Comparison of ENCODE assay signal across 2 cellular contexts in the genomic region with DNA sequence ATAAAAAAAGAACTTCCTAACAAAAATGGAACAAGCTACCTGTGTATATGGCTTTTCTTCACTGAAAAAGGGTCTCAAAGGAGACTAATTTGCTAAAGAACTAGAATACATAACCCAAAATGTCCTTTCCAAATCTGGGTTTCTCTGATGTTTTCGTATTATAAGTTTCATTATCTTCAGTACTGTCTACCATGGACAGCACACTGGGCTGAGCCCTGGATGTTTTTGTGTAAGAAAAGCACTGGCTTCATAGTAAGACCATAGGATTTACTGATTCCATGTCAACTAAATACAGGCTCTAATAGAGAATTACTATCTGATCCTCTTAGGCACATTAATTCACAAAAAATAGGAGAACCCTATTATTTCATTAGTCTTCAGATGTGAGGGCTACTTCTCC.
TF ChIP-seq lines count a peak whose summit lies in the region.

No MANE protein-coding gene starts in this region.

TF ChIP-seq in SK-N-SH, 30 proteins besides CTCF, POLR2A, EP300 and RAD21 (continued from another document):
- TF ChIP-seq, protein P1, sequence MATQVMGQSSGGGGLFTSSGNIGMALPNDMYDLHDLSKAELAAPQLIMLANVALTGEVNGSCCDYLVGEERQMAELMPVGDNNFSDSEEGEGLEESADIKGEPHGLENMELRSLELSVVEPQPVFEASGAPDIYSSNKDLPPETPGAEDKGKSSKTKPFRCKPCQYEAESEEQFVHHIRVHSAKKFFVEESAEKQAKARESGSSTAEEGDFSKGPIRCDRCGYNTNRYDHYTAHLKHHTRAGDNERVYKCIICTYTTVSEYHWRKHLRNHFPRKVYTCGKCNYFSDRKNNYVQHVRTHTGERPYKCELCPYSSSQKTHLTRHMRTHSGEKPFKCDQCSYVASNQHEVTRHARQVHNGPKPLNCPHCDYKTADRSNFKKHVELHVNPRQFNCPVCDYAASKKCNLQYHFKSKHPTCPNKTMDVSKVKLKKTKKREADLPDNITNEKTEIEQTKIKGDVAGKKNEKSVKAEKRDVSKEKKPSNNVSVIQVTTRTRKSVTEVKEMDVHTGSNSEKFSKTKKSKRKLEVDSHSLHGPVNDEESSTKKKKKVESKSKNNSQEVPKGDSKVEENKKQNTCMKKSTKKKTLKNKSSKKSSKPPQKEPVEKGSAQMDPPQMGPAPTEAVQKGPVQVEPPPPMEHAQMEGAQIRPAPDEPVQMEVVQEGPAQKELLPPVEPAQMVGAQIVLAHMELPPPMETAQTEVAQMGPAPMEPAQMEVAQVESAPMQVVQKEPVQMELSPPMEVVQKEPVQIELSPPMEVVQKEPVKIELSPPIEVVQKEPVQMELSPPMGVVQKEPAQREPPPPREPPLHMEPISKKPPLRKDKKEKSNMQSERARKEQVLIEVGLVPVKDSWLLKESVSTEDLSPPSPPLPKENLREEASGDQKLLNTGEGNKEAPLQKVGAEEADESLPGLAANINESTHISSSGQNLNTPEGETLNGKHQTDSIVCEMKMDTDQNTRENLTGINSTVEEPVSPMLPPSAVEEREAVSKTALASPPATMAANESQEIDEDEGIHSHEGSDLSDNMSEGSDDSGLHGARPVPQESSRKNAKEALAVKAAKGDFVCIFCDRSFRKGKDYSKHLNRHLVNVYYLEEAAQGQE (IDR thresholded peaks at IDR 0.05; ENCODE audit: low read depth, low read length): peak; percentile 89
- TF ChIP-seq MEF2A (IDR thresholded peaks at IDR 0.05; ENCODE audit: borderline replicate concordance, low read depth) (no peak), RCOR1 (IDR thresholded peaks at IDR 0.05; ENCODE audit: low read length) (no peak), FOSL2 (IDR thresholded peaks at IDR 0.05; ENCODE audit: borderline replicate concordance, low read depth) (no peak), NFIC (IDR thresholded peaks at IDR 0.05; ENCODE audit: borderline replicate concordance) (no peak)
- TF ChIP-seq, protein P2, sequence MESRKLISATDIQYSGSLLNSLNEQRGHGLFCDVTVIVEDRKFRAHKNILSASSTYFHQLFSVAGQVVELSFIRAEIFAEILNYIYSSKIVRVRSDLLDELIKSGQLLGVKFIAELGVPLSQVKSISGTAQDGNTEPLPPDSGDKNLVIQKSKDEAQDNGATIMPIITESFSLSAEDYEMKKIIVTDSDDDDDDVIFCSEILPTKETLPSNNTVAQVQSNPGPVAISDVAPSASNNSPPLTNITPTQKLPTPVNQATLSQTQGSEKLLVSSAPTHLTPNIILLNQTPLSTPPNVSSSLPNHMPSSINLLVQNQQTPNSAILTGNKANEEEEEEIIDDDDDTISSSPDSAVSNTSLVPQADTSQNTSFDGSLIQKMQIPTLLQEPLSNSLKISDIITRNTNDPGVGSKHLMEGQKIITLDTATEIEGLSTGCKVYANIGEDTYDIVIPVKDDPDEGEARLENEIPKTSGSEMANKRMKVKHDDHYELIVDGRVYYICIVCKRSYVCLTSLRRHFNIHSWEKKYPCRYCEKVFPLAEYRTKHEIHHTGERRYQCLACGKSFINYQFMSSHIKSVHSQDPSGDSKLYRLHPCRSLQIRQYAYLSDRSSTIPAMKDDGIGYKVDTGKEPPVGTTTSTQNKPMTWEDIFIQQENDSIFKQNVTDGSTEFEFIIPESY (IDR thresholded peaks at IDR 0.05; ENCODE audit: borderline replicate concordance, low read depth): no peak
- TF ChIP-seq, protein P3, sequence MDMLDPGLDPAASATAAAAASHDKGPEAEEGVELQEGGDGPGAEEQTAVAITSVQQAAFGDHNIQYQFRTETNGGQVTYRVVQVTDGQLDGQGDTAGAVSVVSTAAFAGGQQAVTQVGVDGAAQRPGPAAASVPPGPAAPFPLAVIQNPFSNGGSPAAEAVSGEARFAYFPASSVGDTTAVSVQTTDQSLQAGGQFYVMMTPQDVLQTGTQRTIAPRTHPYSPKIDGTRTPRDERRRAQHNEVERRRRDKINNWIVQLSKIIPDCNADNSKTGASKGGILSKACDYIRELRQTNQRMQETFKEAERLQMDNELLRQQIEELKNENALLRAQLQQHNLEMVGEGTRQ (IDR thresholded peaks at IDR 0.05; ENCODE audit: borderline replicate concordance, low read depth, low read length): no peak
- TF ChIP-seq, protein P4, sequence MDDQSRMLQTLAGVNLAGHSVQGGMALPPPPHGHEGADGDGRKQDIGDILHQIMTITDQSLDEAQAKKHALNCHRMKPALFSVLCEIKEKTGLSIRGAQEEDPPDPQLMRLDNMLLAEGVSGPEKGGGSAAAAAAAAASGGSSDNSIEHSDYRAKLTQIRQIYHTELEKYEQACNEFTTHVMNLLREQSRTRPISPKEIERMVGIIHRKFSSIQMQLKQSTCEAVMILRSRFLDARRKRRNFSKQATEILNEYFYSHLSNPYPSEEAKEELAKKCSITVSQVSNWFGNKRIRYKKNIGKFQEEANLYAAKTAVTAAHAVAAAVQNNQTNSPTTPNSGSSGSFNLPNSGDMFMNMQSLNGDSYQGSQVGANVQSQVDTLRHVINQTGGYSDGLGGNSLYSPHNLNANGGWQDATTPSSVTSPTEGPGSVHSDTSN (IDR thresholded peaks at IDR 0.05): no peak
TF ChIP-seq in SK-N-SH: peak in this region for 1.

TF ChIP-seq in SK-N-SH treated with all-trans-retinoic acid at 6 μM for 48 hours, 23 proteins besides CTCF, POLR2A, EP300 and RAD21 (continued from another document):
- TF ChIP-seq, protein P5, sequence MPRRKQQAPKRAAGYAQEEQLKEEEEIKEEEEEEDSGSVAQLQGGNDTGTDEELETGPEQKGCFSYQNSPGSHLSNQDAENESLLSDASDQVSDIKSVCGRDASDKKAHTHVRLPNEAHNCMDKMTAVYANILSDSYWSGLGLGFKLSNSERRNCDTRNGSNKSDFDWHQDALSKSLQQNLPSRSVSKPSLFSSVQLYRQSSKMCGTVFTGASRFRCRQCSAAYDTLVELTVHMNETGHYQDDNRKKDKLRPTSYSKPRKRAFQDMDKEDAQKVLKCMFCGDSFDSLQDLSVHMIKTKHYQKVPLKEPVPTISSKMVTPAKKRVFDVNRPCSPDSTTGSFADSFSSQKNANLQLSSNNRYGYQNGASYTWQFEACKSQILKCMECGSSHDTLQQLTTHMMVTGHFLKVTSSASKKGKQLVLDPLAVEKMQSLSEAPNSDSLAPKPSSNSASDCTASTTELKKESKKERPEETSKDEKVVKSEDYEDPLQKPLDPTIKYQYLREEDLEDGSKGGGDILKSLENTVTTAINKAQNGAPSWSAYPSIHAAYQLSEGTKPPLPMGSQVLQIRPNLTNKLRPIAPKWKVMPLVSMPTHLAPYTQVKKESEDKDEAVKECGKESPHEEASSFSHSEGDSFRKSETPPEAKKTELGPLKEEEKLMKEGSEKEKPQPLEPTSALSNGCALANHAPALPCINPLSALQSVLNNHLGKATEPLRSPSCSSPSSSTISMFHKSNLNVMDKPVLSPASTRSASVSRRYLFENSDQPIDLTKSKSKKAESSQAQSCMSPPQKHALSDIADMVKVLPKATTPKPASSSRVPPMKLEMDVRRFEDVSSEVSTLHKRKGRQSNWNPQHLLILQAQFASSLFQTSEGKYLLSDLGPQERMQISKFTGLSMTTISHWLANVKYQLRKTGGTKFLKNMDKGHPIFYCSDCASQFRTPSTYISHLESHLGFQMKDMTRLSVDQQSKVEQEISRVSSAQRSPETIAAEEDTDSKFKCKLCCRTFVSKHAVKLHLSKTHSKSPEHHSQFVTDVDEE (CRISPR knock-in tag; IDR thresholded peaks at IDR 0.05): no peak
- TF ChIP-seq, protein P6, sequence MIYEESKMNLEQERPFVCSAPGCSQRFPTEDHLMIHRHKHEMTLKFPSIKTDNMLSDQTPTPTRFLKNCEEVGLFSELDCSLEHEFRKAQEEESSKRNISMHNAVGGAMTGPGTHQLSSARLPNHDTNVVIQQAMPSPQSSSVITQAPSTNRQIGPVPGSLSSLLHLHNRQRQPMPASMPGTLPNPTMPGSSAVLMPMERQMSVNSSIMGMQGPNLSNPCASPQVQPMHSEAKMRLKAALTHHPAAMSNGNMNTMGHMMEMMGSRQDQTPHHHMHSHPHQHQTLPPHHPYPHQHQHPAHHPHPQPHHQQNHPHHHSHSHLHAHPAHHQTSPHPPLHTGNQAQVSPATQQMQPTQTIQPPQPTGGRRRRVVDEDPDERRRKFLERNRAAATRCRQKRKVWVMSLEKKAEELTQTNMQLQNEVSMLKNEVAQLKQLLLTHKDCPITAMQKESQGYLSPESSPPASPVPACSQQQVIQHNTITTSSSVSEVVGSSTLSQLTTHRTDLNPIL (CRISPR knock-in tag; IDR thresholded peaks at IDR 0.05; ENCODE audit: low read depth): no peak
- TF ChIP-seq, protein P7, sequence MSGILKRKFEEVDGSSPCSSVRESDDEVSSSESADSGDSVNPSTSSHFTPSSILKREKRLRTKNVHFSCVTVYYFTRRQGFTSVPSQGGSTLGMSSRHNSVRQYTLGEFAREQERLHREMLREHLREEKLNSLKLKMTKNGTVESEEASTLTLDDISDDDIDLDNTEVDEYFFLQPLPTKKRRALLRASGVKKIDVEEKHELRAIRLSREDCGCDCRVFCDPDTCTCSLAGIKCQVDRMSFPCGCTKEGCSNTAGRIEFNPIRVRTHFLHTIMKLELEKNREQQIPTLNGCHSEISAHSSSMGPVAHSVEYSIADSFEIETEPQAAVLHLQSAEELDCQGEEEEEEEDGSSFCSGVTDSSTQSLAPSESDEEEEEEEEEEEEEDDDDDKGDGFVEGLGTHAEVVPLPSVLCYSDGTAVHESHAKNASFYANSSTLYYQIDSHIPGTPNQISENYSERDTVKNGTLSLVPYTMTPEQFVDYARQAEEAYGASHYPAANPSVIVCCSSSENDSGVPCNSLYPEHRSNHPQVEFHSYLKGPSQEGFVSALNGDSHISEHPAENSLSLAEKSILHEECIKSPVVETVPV (CRISPR knock-in tag; IDR thresholded peaks at IDR 0.05): no peak
TF ChIP-seq in SK-N-SH treated with all-trans-retinoic acid at 6 μM for 48 hours: peak in this region for 0.
